Comparison of ENCODE assay signal across 22 cellular contexts in the genomic region with DNA sequence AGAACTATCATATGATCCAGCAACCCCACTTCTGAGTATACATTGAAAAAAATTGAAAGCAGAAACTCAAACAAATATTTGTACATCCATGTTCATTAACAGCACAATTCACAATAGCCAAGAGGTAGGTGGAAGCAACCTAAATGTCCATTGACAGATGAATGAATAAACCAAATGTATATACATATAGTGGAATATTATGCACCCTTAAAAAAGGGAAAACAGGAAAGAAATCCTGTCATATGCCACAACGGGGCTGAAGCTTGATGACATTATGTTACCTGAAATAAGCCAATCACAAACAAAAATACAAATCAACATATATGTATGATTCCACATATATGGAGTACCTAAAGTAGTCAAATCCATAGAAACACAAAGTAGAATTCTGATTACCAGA.
DNase-seq lines count a peak whose midpoint lies in the region; ATAC-seq, FAIRE-seq and TF ChIP-seq lines count a peak whose summit lies in the region.
"Had no signal": no experiment of that assay in that cellular context is flagged by ENCODE, and none has a peak within 500 bp of the region (broad histone marks: within the 10 kb centered on the region; RNA-seq: fewer than 3 reads in every experiment).

No MANE protein-coding gene starts in this region.

- ATAC-seq in GM18498 (IDR thresholded peaks at IDR 0.05; ENCODE audit: unreplicated experiment), result no peak
- ATAC-seq in left lobe of liver, result no peak
- ATAC-seq: GM12878 had no signal

- POLR2A ChIA-PET in HEK293 (lab: Yijun Ruan, JAX), result no interaction called here

- no peak overlapping the region for H3K27ac ChIP-seq in HEK293 (ENCODE audit: extremely low read depth, low read depth, low read length)
- H3K27ac ChIP-seq: BLaER1 had no signal

- no peak for DNase-seq in GM12891 (ENCODE audit: insufficient read length, low spot score)
- no peak for DNase-seq in endothelial cell (ENCODE audit: low spot score)
- DNase-seq in left lobe of liver (ENCODE audit: low spot score), result no peak
- DNase-seq: 8988T; BE2C; C1 segment of cervical spinal cord; CD4-positive, alpha-beta memory T cell; CD8-positive, alpha-beta memory T cell; DMS 273 treated with DMSO at 0.1 percent for 48 hours; DMS153; DMS79; DND-41; EL; GDM1 had no signal

- no peak for TF ChIP-seq CTCF in HEK293 (tag by site-specific recombination; IDR thresholded peaks at IDR 0.05)
- no peak for TF ChIP-seq CTCF in endothelial cell (IDR thresholded peaks at IDR 0.05; ENCODE audit: unreplicated experiment)

- no peaks in the 10 kb centered on the region for H3K4me1 ChIP-seq in HEK293 (ENCODE audit: control insufficient read depth, insufficient read depth, low read length)
- H3K4me1 ChIP-seq: BLaER1 had no signal

- H3K9me3 ChIP-seq in HEK293 (ENCODE audit: control insufficient read depth, insufficient read depth, low read depth, low read length), result no peaks in the 10 kb centered on the region
- H3K9me3 ChIP-seq: BE2C, BLaER1 had no signal

- peaks cover 0 to 41% of the 10 kb centered on the region in 2 experiments; a peak in 1 of 3 replicates for H3K36me3 ChIP-seq in HEK293 (ENCODE audit: control insufficient read depth in 2 of 2, insufficient read depth in 1 of 2, low read length in 2 of 2)

- TF ChIP-seq POLR2A in GM12891 (IDR thresholded peaks at IDR 0.05; ENCODE audit: low read depth, low read length), result no peak

- H3K27me3 Mint-ChIP-seq in endothelial cell (ENCODE audit: unreplicated experiment), result peaks cover 4% of the 10 kb centered on the region
- H3K27me3 Mint-ChIP-seq: CD4-positive, alpha-beta memory T cell; CD4-positive, CD25-positive, alpha-beta regulatory T cell; CD8-positive, alpha-beta memory T cell had no signal

- CTCF ChIA-PET in HEK293 (lab: Yijun Ruan, JAX), result no interaction called here

- peak overlapping the region; percentile 70 for H3K4me3 Mint-ChIP-seq in endothelial cell (ENCODE audit: unreplicated experiment)
- H3K4me3 Mint-ChIP-seq: CD14-positive monocyte; CD4-positive, alpha-beta memory T cell; CD4-positive, CD25-positive, alpha-beta regulatory T cell; CD8-positive, alpha-beta memory T cell had no signal

- H3K9me3 Mint-ChIP-seq in endothelial cell (ENCODE audit: unreplicated experiment), result no peaks in the 10 kb centered on the region
- H3K9me3 Mint-ChIP-seq: CD14-positive monocyte had no signal

- H3K4me1 Mint-ChIP-seq in endothelial cell (ENCODE audit: unreplicated experiment), result peaks cover 11% of the 10 kb centered on the region
- H3K4me1 Mint-ChIP-seq: CD14-positive monocyte had no signal

- peaks cover 41% of the 10 kb centered on the region for H3K36me3 Mint-ChIP-seq in endothelial cell (ENCODE audit: low read depth, unreplicated experiment)

- H3K4me3 ChIP-seq in HEK293 (ENCODE audit: low read depth, low read length), result no peak overlapping the region
- H3K4me3 ChIP-seq: BLaER1, GM12878 had no signal

- FAIRE-seq in GM12891 (lab: Jason Lieb, UNC), result peak; percentile 5
- FAIRE-seq: A204.1, GM12878, GM18507 had no signal

- H3K27ac Mint-ChIP-seq in endothelial cell (ENCODE audit: unreplicated experiment), result no peak overlapping the region
- H3K27ac Mint-ChIP-seq: CD14-positive monocyte had no signal

TF ChIP-seq in GM12891, 5 proteins besides CTCF, POLR2A, EP300 and RAD21:
- TF ChIP-seq SPI1 (IDR thresholded peaks at IDR 0.05; ENCODE audit: low read depth, low read length), result no peak
- TF ChIP-seq TAF1 (IDR thresholded peaks at IDR 0.05; ENCODE audit: low read depth, low read length), result no peak
- TF ChIP-seq POLR2AphosphoS5 (IDR thresholded peaks at IDR 0.05; ENCODE audit: low read depth, low read length), result no peak
- no peak for TF ChIP-seq POU2F2 (IDR thresholded peaks at IDR 0.05; ENCODE audit: low read depth, low read length)
- no peak for TF ChIP-seq PAX5 (IDR thresholded peaks at IDR 0.05; ENCODE audit: insufficient read depth, low read length, severe bottlenecking)

TF ChIP-seq in HEK293, 187 proteins besides CTCF, POLR2A, EP300 and RAD21:
- TF ChIP-seq ZNF626 (tag by site-specific recombination; IDR thresholded peaks at IDR 0.05) (no peak), ZNF558 (tag by site-specific recombination; IDR thresholded peaks at IDR 0.05) (no peak), ZNF146 (tag by site-specific recombination; IDR thresholded peaks at IDR 0.05) (peak; percentile 50; the same call in 1 of the 2 replicates), ZBTB1 (tag by site-specific recombination; IDR thresholded peaks at IDR 0.05) (no peak), ZNF155 (tag by site-specific recombination; IDR thresholded peaks at IDR 0.05) (no peak)
- TF ChIP-seq, protein P1, sequence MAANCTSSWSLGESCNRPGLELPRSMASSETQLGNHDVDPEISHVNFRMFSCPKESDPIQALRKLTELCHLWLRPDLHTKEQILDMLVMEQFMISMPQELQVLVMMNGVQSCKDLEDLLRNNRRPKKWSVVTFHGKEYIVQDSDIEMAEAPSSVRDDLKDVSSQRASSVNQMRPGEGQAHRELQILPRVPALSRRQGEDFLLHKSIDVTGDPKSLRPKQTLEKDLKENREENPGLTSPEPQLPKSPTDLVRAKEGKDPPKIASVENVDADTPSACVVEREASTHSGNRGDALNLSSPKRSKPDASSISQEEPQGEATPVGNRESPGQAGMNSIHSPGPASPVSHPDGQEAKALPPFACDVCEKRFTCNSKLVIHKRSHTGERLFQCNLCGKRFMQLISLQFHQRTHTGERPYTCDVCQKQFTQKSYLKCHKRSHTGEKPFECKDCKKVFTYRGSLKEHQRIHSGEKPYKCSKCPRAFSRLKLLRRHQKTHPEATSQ (tag by site-specific recombination; IDR thresholded peaks at IDR 0.05), result no peak
